In the genomic region with DNA sequence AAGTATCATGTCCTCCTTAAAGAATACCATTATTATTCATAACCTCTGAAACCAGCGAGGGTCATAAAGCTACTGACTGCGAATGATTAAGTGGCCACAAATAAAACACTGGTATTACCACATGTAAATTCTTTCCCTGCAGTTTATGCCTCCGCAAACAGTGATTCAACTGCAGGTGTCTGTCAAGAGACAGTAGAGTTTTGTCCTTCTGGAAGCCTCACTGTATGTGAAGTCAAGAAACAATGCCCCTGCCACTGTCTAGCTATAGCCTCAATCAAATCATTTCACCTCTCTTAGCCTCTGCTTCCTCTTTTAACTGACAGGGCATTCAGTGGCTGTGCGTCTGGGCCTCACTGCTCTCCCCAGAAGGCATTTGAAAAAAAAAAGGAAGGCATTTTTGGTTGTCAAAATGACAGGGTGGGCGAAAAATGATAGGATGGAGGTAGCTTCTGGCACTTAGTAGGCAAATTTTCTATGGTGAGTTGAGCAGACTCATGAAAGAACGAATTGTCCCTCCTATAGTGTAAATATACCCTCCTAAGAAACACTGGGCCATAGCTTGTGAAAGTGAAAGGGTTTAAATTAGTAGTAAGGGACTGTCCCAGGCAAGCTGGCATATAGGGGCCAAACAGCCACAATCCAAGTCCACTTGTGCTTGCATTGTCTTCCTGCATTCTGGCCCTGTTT, we compare ENCODE assay signal across 8 cellular contexts.
DNase-seq lines count a peak whose midpoint lies in the region; ATAC-seq and TF ChIP-seq lines count a peak whose summit lies in the region.

No MANE protein-coding gene starts in this region.

- in situ Hi-C loops in G401 (cut with HindIII; ENCODE audit: low sequenced_read_pairs) = no loop called here

- peaks cover 5% of the 10 kb centered on the region for H3K4me1 Mint-ChIP-seq in CD8-positive, alpha-beta T cell (ENCODE audit: low read depth)

- intact Hi-C loops in CD8-positive, alpha-beta T cell (cut with DNase I, micrococcal nuclease) = no loop called here

- POLR2A ChIA-PET in CD8-positive, alpha-beta T cell (lab: Charles Lee) = interaction anchor here (0.6 to 0.8 kb wide), 2 partner anchors 126 to 632 kb away, joined by 3 read pairs; no protein-coding TSS in a partner anchor

- H3K27me3 ChIP-seq in skeletal muscle tissue (ENCODE audit: control insufficient read depth in 3 of 3, insufficient read depth in 3 of 3, low read length in 3 of 3) = no peaks in the 10 kb centered on the region
- H3K27me3 ChIP-seq in CD8-positive, alpha-beta T cell (ENCODE audit: insufficient read depth, low read length) = no peaks in the 10 kb centered on the region

- H3K4me3 ChIP-seq in fibroblast of the aortic adventitia (ENCODE audit: low read depth, low read length) = no peak overlapping the region
- peak overlapping the region; percentile 0 to 48 (median 30) for H3K4me3 ChIP-seq in skeletal muscle tissue (ENCODE audit: low read length in 3 of 3)
- H3K4me3 ChIP-seq in CD8-positive, alpha-beta T cell (ENCODE audit: low read depth, low read length) = no peak overlapping the region

- H3K9ac ChIP-seq in skeletal muscle tissue (ENCODE audit: low read depth in 1 of 3, low read length in 3 of 3) = peak overlapping the region; percentile 57 to 71 (median 58)

- CTCF ChIA-PET in CD8-positive, alpha-beta T cell (lab: Charles Lee) = no interaction called here

- H3K4me1 ChIP-seq in skeletal muscle tissue (ENCODE audit: control insufficient read depth in 3 of 3, insufficient read depth in 3 of 3, low read length in 3 of 3) = peaks cover 35 to 42% (median 41%) of the 10 kb centered on the region in 3 donors
- no peaks in the 10 kb centered on the region for H3K4me1 ChIP-seq in CD8-positive, alpha-beta T cell (ENCODE audit: insufficient read depth, low read length)

- no peaks in the 10 kb centered on the region for H3K36me3 ChIP-seq in skeletal muscle tissue (ENCODE audit: control insufficient read depth in 3 of 3, insufficient read depth in 3 of 3, low read length in 3 of 3)
- H3K36me3 ChIP-seq in CD8-positive, alpha-beta T cell (ENCODE audit: insufficient read depth, low read length) = no peaks in the 10 kb centered on the region

- ATAC-seq in GM19328 (IDR thresholded peaks at IDR 0.05; ENCODE audit: unreplicated experiment) (peak; percentile 61), HG03175 (IDR thresholded peaks at IDR 0.05; ENCODE audit: unreplicated experiment) (peak; percentile 83)
- ATAC-seq in CD8-positive, alpha-beta T cell = no peak

- H3K9me3 Mint-ChIP-seq in CD8-positive, alpha-beta T cell = no peaks in the 10 kb centered on the region

- no peak overlapping the region for H3K4me3 Mint-ChIP-seq in CD8-positive, alpha-beta T cell

- no peak for TF ChIP-seq CTCF in fibroblast of the aortic adventitia (IDR thresholded peaks at IDR 0.05; ENCODE audit: insufficient read depth, low read length)
- TF ChIP-seq CTCF in CD8-positive, alpha-beta T cell (IDR thresholded peaks at IDR 0.05) = no peak

- peak; percentile 76 for DNase-seq in COLO829 (ENCODE audit: low spot score)
- DNase-seq in SIG-M5 treated with dmso at 0.1 percent for 504 hours (lab: John Stamatoyannopoulos, UW; ENCODE audit: unreplicated experiment) = peak; percentile 74
- DNase-seq in fibroblast of the aortic adventitia (ENCODE audit: low read depth) = peak; percentile 59
- DNase-seq in CD8-positive, alpha-beta T cell = no peak
- DNase-seq in G401 (ENCODE audit: low spot score) = no peak

- H3K27ac ChIP-seq in skeletal muscle tissue (ENCODE audit: low read depth, low read length) = peak overlapping the region; percentile 81
- H3K27ac ChIP-seq in CD8-positive, alpha-beta T cell (ENCODE audit: low read depth, low read length) = no peak overlapping the region

- no peaks in the 10 kb centered on the region for H3K9me3 ChIP-seq in skeletal muscle tissue (ENCODE audit: control insufficient read depth in 3 of 3, low read length in 3 of 3)
- H3K9me3 ChIP-seq in CD8-positive, alpha-beta T cell (ENCODE audit: low read length) = no peaks in the 10 kb centered on the region

- no peak overlapping the region for H3K27ac Mint-ChIP-seq in CD8-positive, alpha-beta T cell

- H3K36me3 Mint-ChIP-seq in CD8-positive, alpha-beta T cell = no peaks in the 10 kb centered on the region

- no peaks in the 10 kb centered on the region for H3K27me3 Mint-ChIP-seq in CD8-positive, alpha-beta T cell (ENCODE audit: low read depth)

Comparison
In these comparisons a context has a peak if more than half of its experiments do, and no peak if none do; other contexts are left out.
1. DNase-seq: peak in COLO829 (single experiment), SIG-M5 treated with dmso at 0.1 percent for 504 hours (single experiment) and fibroblast of the aortic adventitia (single experiment); none in CD8-positive, alpha-beta T cell (0 of 7) and G401 (single experiment).
2. H3K4me3 ChIP-seq: peak in skeletal muscle tissue (3 of 3); none in fibroblast of the aortic adventitia (single experiment) and CD8-positive, alpha-beta T cell (single experiment).